In genomic region chr5:40775846-40776657, GRCh38 we compare ENCODE assay signal across 15 cellular contexts. TPM values are rescaled to one million over a fixed set of nuclear protein-coding genes. Genes with fewer than 3 reads are reported as not detected.
DNase-seq lines count a peak whose midpoint lies in the region; ATAC-seq and TF ChIP-seq lines count a peak whose summit lies in the region.
"Had no signal": no experiment of that assay in that cellular context is flagged by ENCODE, and none has a peak within 500 bp of the region (broad histone marks: within the 10 kb centered on the region; RNA-seq: fewer than 3 reads in every experiment).

No MANE protein-coding gene starts in this region.

- H3K4ac ChIP-seq in mesenchymal stem cell (ENCODE audit: low read depth in 1 of 2, low read length in 2 of 2): no peak overlapping the region

- H3K36me3 Mint-ChIP-seq in CD14-positive monocyte (peaks cover 41 to 59% of the 10 kb centered on the region in 2 donors), HFFc6 (ENCODE audit: low read depth) (peaks cover 16% of the 10 kb centered on the region)
- H3K36me3 Mint-ChIP-seq in activated T-helper 1 cell treated with anti-CD3 and anti-CD28 coated beads, Interleukin-12 subunit alpha, Interleukin-12 subunit beta, Interleukin-2, Interleukin-4 antibody, amounts not matched to agents 30 ng/mL and 10 ng/mL and 1 ng/mL, durations not matched to agents 14 hours and 24 hours and 36 hours (ENCODE audit: low read depth): peaks cover 28% of the 10 kb centered on the region

- H3K4me1 Mint-ChIP-seq in CD14-positive monocyte: peaks cover 22% of the 10 kb centered on the region
- peaks cover 23% of the 10 kb centered on the region for H3K4me1 Mint-ChIP-seq in HFFc6 (ENCODE audit: low read depth)
- H3K4me1 Mint-ChIP-seq in activated T-helper 1 cell treated with anti-CD3 and anti-CD28 coated beads, Interleukin-12 subunit alpha, Interleukin-12 subunit beta, Interleukin-2, Interleukin-4 antibody, amounts not matched to agents 30 ng/mL and 10 ng/mL and 1 ng/mL, durations not matched to agents 14 hours and 24 hours and 36 hours (ENCODE audit: low read depth): peaks cover 19% of the 10 kb centered on the region

- no peak overlapping the region for H3K4me2 ChIP-seq in mesenchymal stem cell (ENCODE audit: low read length, poor library complexity, severe bottlenecking)

- no peak overlapping the region for H3K9ac ChIP-seq in mesenchymal stem cell (ENCODE audit: low read length)

- H3K23ac ChIP-seq in mesenchymal stem cell (ENCODE audit: low read length in 2 of 2): no peak overlapping the region

- H2AK5ac ChIP-seq in mesenchymal stem cell (ENCODE audit: low read length, severe bottlenecking): no peak overlapping the region

- H3K27me3 ChIP-seq in mesenchymal stem cell (ENCODE audit: control insufficient read depth in 1 of 2, insufficient read depth in 1 of 2, low read length in 2 of 2): no peaks in the 10 kb centered on the region
- H3K27me3 ChIP-seq: brain microvascular endothelial cell had no signal

- H3K14ac ChIP-seq in mesenchymal stem cell (ENCODE audit: low read length in 2 of 2): no peak overlapping the region

- H2AFZ ChIP-seq in mesenchymal stem cell (ENCODE audit: low read depth, low read length): no peak overlapping the region

- no peak overlapping the region for H3K4me3 ChIP-seq in mesenchymal stem cell (ENCODE audit: insufficient read depth in 1 of 2, low read depth in 1 of 2, low read length in 2 of 2)

- peaks cover 3% of the 10 kb centered on the region for H3K4me1 ChIP-seq in mesenchymal stem cell (ENCODE audit: control insufficient read depth, insufficient read depth, low read depth, low read length)

- H4K8ac ChIP-seq in mesenchymal stem cell (ENCODE audit: low read length): no peak overlapping the region

- H3K27ac ChIP-seq in mesenchymal stem cell (ENCODE audit: low read length, poor library complexity, severe bottlenecking): peak overlapping the region; percentile 20
- H3K27ac ChIP-seq: brain microvascular endothelial cell, WERI-Rb-1 had no signal

- no peaks in the 10 kb centered on the region for H3K9me3 ChIP-seq in mesenchymal stem cell (ENCODE audit: control insufficient read depth, low read length)

- no peak for TF ChIP-seq CTCF in CD14-positive monocyte (IDR thresholded peaks at IDR 0.05)
- TF ChIP-seq CTCF in HFFc6 (IDR thresholded peaks at IDR 0.05): no peak

- DNase-seq in CD14-positive monocyte (ENCODE audit: low spot score) (no peak), HFFc6 (no peak), mesenchymal stem cell (no peak), AML-193 (lab: John Stamatoyannopoulos, UW) (no peak), NCI-H146 (lab: John Stamatoyannopoulos, UW) (no peak), DMS79 (lab: John Stamatoyannopoulos, UW) (no peak)
- DNase-seq in activated T-helper 1 cell treated with anti-CD3 and anti-CD28 coated beads, Interleukin-12 subunit alpha, Interleukin-12 subunit beta, Interleukin-2, Interleukin-4 antibody, amounts not matched to agents 30 ng/mL and 10 ng/mL and 1 ng/mL, durations not matched to agents 14 hours and 24 hours and 36 hours (ENCODE audit: low spot score): no peak
- DNase-seq: activated T-cell treated with anti-CD3 and anti-CD28 coated beads, Interleukin-2, amount 50 U/mL, for 4 hours; brain microvascular endothelial cell; hippocampal formation; NCI-H510A treated with DMSO at 0.1 percent for 48 hours; WERI-Rb-1 had no signal

- H3K27me3 Mint-ChIP-seq in CD14-positive monocyte (ENCODE audit: low read depth in 3 of 3): peaks cover 0 to 3% (median 0%) of the 10 kb centered on the region in 3 donors
- H3K27me3 Mint-ChIP-seq in HFFc6 (ENCODE audit: insufficient read depth): peaks cover 2% of the 10 kb centered on the region; the same call in 1 of the 2 replicates
- H3K27me3 Mint-ChIP-seq in activated T-helper 1 cell treated with anti-CD3 and anti-CD28 coated beads, Interleukin-12 subunit alpha, Interleukin-12 subunit beta, Interleukin-2, Interleukin-4 antibody, amounts not matched to agents 30 ng/mL and 10 ng/mL and 1 ng/mL, durations not matched to agents 14 hours and 24 hours and 36 hours (ENCODE audit: insufficient read depth): no peaks in the 10 kb centered on the region
- H3K27me3 Mint-ChIP-seq: B cell, progenitor cell of endocrine pancreas had no signal

- H3K27ac Mint-ChIP-seq in CD14-positive monocyte (peak overlapping the region in 5 of 7 donors; percentile 5 to 75 (median 31)), HFFc6 (peak overlapping the region; percentile 44)
- peak overlapping the region; percentile 41 for H3K27ac Mint-ChIP-seq in activated T-helper 1 cell treated with anti-CD3 and anti-CD28 coated beads, Interleukin-12 subunit alpha, Interleukin-12 subunit beta, Interleukin-2, Interleukin-4 antibody, amounts not matched to agents 30 ng/mL and 10 ng/mL and 1 ng/mL, durations not matched to agents 14 hours and 24 hours and 36 hours
- H3K27ac Mint-ChIP-seq: B cell had no signal

- no peak overlapping the region for H4K91ac ChIP-seq in mesenchymal stem cell (ENCODE audit: low read length)

- WGBS in mesenchymal stem cell: 93% methylated on average over 6 of the region's 6 CpGs

- H3K9me3 Mint-ChIP-seq in CD14-positive monocyte: no peaks in the 10 kb centered on the region
- no peaks in the 10 kb centered on the region for H3K9me3 Mint-ChIP-seq in HFFc6
- H3K9me3 Mint-ChIP-seq in activated T-helper 1 cell treated with anti-CD3 and anti-CD28 coated beads, Interleukin-12 subunit alpha, Interleukin-12 subunit beta, Interleukin-2, Interleukin-4 antibody, amounts not matched to agents 30 ng/mL and 10 ng/mL and 1 ng/mL, durations not matched to agents 14 hours and 24 hours and 36 hours: no peaks in the 10 kb centered on the region
- H3K9me3 Mint-ChIP-seq: activated T-cell treated with anti-CD3 and anti-CD28 coated beads, Interleukin-2, amount 50 U/mL, for 4 hours had no signal

- ATAC-seq in HG03175 (IDR thresholded peaks at IDR 0.05; ENCODE audit: unreplicated experiment): no peak
- ATAC-seq: activated T-cell treated with anti-CD3 and anti-CD28 coated beads, Interleukin-2, amount 50 U/mL, for 4 hours had no signal

- no peak overlapping the region for H3K4me3 Mint-ChIP-seq in CD14-positive monocyte
- H3K4me3 Mint-ChIP-seq in HFFc6: peak overlapping the region; percentile 23; the same call in 1 of the 2 replicates
- no peak overlapping the region for H3K4me3 Mint-ChIP-seq in activated T-helper 1 cell treated with anti-CD3 and anti-CD28 coated beads, Interleukin-12 subunit alpha, Interleukin-12 subunit beta, Interleukin-2, Interleukin-4 antibody, amounts not matched to agents 30 ng/mL and 10 ng/mL and 1 ng/mL, durations not matched to agents 14 hours and 24 hours and 36 hours
- H3K4me3 Mint-ChIP-seq: activated T-cell treated with anti-CD3 and anti-CD28 coated beads, Interleukin-2, amount 50 U/mL, for 4 hours; B cell had no signal

- no peak overlapping the region for H2BK12ac ChIP-seq in mesenchymal stem cell (ENCODE audit: low read length in 2 of 2)

- intact Hi-C loops in CD14-positive monocyte (cut with micrococcal nuclease): no loop called here
- intact Hi-C loops in activated T-helper 1 cell treated with anti-CD3 and anti-CD28 coated beads, Interleukin-12 subunit alpha, Interleukin-12 subunit beta, Interleukin-2, Interleukin-4 antibody, amounts not matched to agents 30 ng/mL and 10 ng/mL and 1 ng/mL, durations not matched to agents 14 hours and 24 hours and 36 hours (cut with micrococcal nuclease): no loop called here

- no peak overlapping the region for H2BK5ac ChIP-seq in mesenchymal stem cell (ENCODE audit: low read depth, low read length, poor library complexity, severe bottlenecking)

- peaks cover 13% of the 10 kb centered on the region for H3K79me1 ChIP-seq in mesenchymal stem cell (replicated peaks; ENCODE audit: low read length, poor library complexity, severe bottlenecking)

- peaks cover 5 to 58% of the 10 kb centered on the region in 2 experiments for H3K36me3 ChIP-seq in mesenchymal stem cell (ENCODE audit: control insufficient read depth in 1 of 2, insufficient read depth in 2 of 2, low read depth in 1 of 2, low read length in 2 of 2)

- H3K18ac ChIP-seq in mesenchymal stem cell (ENCODE audit: low read depth in 1 of 2, low read length in 2 of 2): no peak overlapping the region

- no peak overlapping the region for H2BK15ac ChIP-seq in mesenchymal stem cell (ENCODE audit: low read depth, poor library complexity, severe bottlenecking)

- no peak overlapping the region for H2BK120ac ChIP-seq in mesenchymal stem cell (ENCODE audit: low read depth, low read length)

RNA-seq across cellular contexts. Expression of gene TTC33, which starts 20.3 kb away (rescaled TPM):
- polyA plus RNA-seq in CD14-positive monocyte: 10 to 100 TPM in 1 of 2 donors, 1 to 10 TPM in 1; 9.4 to 11.7 TPM
- 10 to 100 TPM in 3 of 6 experiments, 1 to 10 TPM in 3; 8.6 to 11.3 (median 9.8) TPM for total RNA-seq in HFFc6 (2021; fragmentation: NEBNext Ultra II Directional; extraction: Animal tissue kit (Norgen Biotek cat#: 25700))
- 23.4 and 24.6 TPM in 2 replicates for total RNA-seq in activated T-helper 1 cell treated with anti-CD3 and anti-CD28 coated beads, Interleukin-12 subunit alpha, Interleukin-12 subunit beta, Interleukin-2, Interleukin-4 antibody, amounts not matched to agents 30 ng/mL and 10 ng/mL and 1 ng/mL, durations not matched to agents 14 hours and 24 hours and 36 hours
- polyA plus RNA-seq in mesenchymal stem cell (2013, experiment 1 of 2): 6.4 TPM
- polyA plus RNA-seq in mesenchymal stem cell (2013, experiment 2 of 2): 6.5 TPM

RNA-seq across cellular contexts. Expression of gene PRKAA1, which starts 22.1 kb away (rescaled TPM):
- 10 to 100 TPM; 23.4 to 32.8 TPM for polyA plus RNA-seq in CD14-positive monocyte
- 100 to 1,000 TPM in 1 of 6 experiments, 10 to 100 TPM in 5; 81.7 to 103 (median 88.3) TPM for total RNA-seq in HFFc6 (2021; fragmentation: NEBNext Ultra II Directional; extraction: Animal tissue kit (Norgen Biotek cat#: 25700))
- 56.6 and 59.0 TPM in 2 replicates for total RNA-seq in activated T-helper 1 cell treated with anti-CD3 and anti-CD28 coated beads, Interleukin-12 subunit alpha, Interleukin-12 subunit beta, Interleukin-2, Interleukin-4 antibody, amounts not matched to agents 30 ng/mL and 10 ng/mL and 1 ng/mL, durations not matched to agents 14 hours and 24 hours and 36 hours
- 64.0 TPM for polyA plus RNA-seq in mesenchymal stem cell (2013, experiment 1 of 2)
- 64.5 TPM for polyA plus RNA-seq in mesenchymal stem cell (2013, experiment 2 of 2)

RNA-seq across cellular contexts. Expression of gene RPL37, which starts 59.0 kb away (rescaled TPM):
- 100 to 1,000 TPM; 738 to 813 TPM for polyA plus RNA-seq in CD14-positive monocyte
- 1,000 to 10,000 TPM in 4 of 6 experiments, 100 to 1,000 TPM in 2; 854 to 1,142 (median 1,034) TPM for total RNA-seq in HFFc6 (2021; fragmentation: NEBNext Ultra II Directional; extraction: Animal tissue kit (Norgen Biotek cat#: 25700))
- total RNA-seq in activated T-helper 1 cell treated with anti-CD3 and anti-CD28 coated beads, Interleukin-12 subunit alpha, Interleukin-12 subunit beta, Interleukin-2, Interleukin-4 antibody, amounts not matched to agents 30 ng/mL and 10 ng/mL and 1 ng/mL, durations not matched to agents 14 hours and 24 hours and 36 hours: 1,451 and 1,473 TPM in 2 replicates
- polyA plus RNA-seq in mesenchymal stem cell (2013, experiment 1 of 2): 5,031 TPM
- polyA plus RNA-seq in mesenchymal stem cell (2013, experiment 2 of 2): 4,706 TPM
